Comparison of ENCODE assay signal across 8 cellular contexts in the genomic region with DNA sequence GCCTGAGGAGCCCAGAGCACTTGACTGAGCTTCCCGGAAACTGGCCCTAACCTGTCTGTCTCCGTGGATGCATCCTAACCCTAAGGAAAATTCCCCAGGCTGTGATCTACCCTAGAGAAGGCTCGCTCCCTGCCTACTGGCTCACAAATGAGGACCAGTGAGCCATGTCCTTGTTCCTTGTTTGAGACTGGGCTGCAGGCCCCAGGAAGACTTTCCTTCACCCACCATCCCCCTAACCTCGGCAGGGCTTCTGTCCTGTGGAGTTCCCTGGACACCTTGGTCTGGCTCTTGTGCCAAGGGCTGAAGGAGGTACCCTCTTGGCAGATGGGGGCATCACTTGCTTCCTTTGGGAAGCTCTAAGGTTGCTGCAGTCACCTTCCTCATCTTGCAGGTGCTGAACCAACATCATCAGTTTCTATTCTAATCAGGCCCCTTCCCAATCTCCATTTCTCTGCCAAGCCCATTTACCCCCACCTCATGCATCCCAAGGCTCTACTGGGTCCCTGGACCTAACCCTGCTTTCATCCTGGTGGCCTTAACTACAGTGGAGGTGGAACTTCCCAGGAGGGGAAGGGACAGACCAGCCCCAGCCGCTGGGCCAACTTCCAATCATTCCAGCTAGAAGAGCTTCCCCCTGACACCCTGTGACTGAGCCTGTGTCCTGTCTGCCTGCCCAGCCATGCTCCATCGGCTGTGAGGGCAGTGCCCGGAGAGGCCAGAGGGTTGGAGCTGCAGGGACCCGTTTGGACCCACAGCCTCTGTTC. TPM values are rescaled to one million over a fixed set of nuclear protein-coding genes. Genes with fewer than 3 reads are reported as not detected.
DNase-seq lines count a peak whose midpoint lies in the region; ATAC-seq lines count a peak whose summit lies in the region.

No MANE protein-coding gene starts in this region.

- H3K27ac ChIP-seq in right cardiac atrium (ENCODE audit: low read length): peak overlapping the region; percentile 84
- H3K27ac ChIP-seq in skin epidermis: peak overlapping the region in 18 of 21 experiments; percentile 23 to 93 (median 80)

- peaks cover 6% of the 10 kb centered on the region for H3K4me1 ChIP-seq in right cardiac atrium (ENCODE audit: control insufficient read depth, insufficient read depth, low read length)

- no peaks in the 10 kb centered on the region for H3K9me3 Mint-ChIP-seq in activated T-helper 2 cell treated with anti-CD3 and anti-CD28 coated beads, Interferon-gamma antibody, Interleukin-2, Interleukin-4, amounts not matched to agents 10 μg/mL and 5 μg/mL and 100 μg/mL, durations not matched to agents 14 hours and 24 hours and 36 hours

- peak overlapping the region; percentile 24 for H3K27ac Mint-ChIP-seq in activated T-helper 2 cell treated with anti-CD3 and anti-CD28 coated beads, Interferon-gamma antibody, Interleukin-2, Interleukin-4, amounts not matched to agents 10 μg/mL and 5 μg/mL and 100 μg/mL, durations not matched to agents 14 hours and 24 hours and 36 hours

- 46% methylated on average over 8 of the region's 8 CpGs for WGBS in right cardiac atrium

- intact Hi-C loops in activated T-helper 2 cell treated with anti-CD3 and anti-CD28 coated beads, Interferon-gamma antibody, Interleukin-2, Interleukin-4, amounts not matched to agents 10 μg/mL and 5 μg/mL and 100 μg/mL, durations not matched to agents 14 hours and 24 hours and 36 hours (cut with micrococcal nuclease): no loop called here
- intact Hi-C loops in right cardiac atrium (cut with DNase I): no loop called here

- H3K36me3 ChIP-seq in H7 (replicated peaks; ENCODE audit: control insufficient read depth, insufficient read depth, low read length): peaks cover 24% of the 10 kb centered on the region

- H3K9me3 ChIP-seq in right cardiac atrium (ENCODE audit: control insufficient read depth, low read length): no peaks in the 10 kb centered on the region

- H3K4me3 ChIP-seq in H7 (ENCODE audit: insufficient read depth, low read depth, low read length) (peak overlapping the region; percentile 67), right cardiac atrium (ENCODE audit: low read length) (peak overlapping the region; percentile 66), skin epidermis (peak overlapping the region; percentile 50 to 78 (median 60))

- DNase-seq in H7 (no peak), right cardiac atrium (peak in 1 of 3 donors; percentile 79), midbrain (lab: John Stamatoyannopoulos, UW) (no peak), germinal center (ENCODE audit: low spot score) (no peak), NCI-H187 (lab: John Stamatoyannopoulos, UW) (no peak)
- no peak for DNase-seq in activated T-helper 2 cell treated with anti-CD3 and anti-CD28 coated beads, Interferon-gamma antibody, Interleukin-2, Interleukin-4, amounts not matched to agents 10 μg/mL and 5 μg/mL and 100 μg/mL, durations not matched to agents 14 hours and 24 hours and 36 hours (ENCODE audit: low spot score)

- H3K27me3 Mint-ChIP-seq in activated T-helper 2 cell treated with anti-CD3 and anti-CD28 coated beads, Interferon-gamma antibody, Interleukin-2, Interleukin-4, amounts not matched to agents 10 μg/mL and 5 μg/mL and 100 μg/mL, durations not matched to agents 14 hours and 24 hours and 36 hours (ENCODE audit: low read depth): no peaks in the 10 kb centered on the region

- peaks cover 48% of the 10 kb centered on the region for H3K36me3 Mint-ChIP-seq in activated T-helper 2 cell treated with anti-CD3 and anti-CD28 coated beads, Interferon-gamma antibody, Interleukin-2, Interleukin-4, amounts not matched to agents 10 μg/mL and 5 μg/mL and 100 μg/mL, durations not matched to agents 14 hours and 24 hours and 36 hours (ENCODE audit: low read depth)

- H3K4me1 Mint-ChIP-seq in activated T-helper 2 cell treated with anti-CD3 and anti-CD28 coated beads, Interferon-gamma antibody, Interleukin-2, Interleukin-4, amounts not matched to agents 10 μg/mL and 5 μg/mL and 100 μg/mL, durations not matched to agents 14 hours and 24 hours and 36 hours (ENCODE audit: low read depth): peaks cover 12% of the 10 kb centered on the region

- H3K27me3 ChIP-seq in H7 (ENCODE audit: control insufficient read depth, insufficient read depth, low read length): no peaks in the 10 kb centered on the region
- no peaks in the 10 kb centered on the region for H3K27me3 ChIP-seq in right cardiac atrium (ENCODE audit: control insufficient read depth, insufficient read depth)

- H3K4me3 Mint-ChIP-seq in activated T-helper 2 cell treated with anti-CD3 and anti-CD28 coated beads, Interferon-gamma antibody, Interleukin-2, Interleukin-4, amounts not matched to agents 10 μg/mL and 5 μg/mL and 100 μg/mL, durations not matched to agents 14 hours and 24 hours and 36 hours (ENCODE audit: low read depth): peak overlapping the region; percentile 93

- ATAC-seq in right cardiac atrium (peak; percentile 22 to 24), HG03457 (IDR thresholded peaks at IDR 0.05; ENCODE audit: unreplicated experiment) (no peak)

RNA-seq across cellular contexts. Expression of gene RNF40, which starts 12.4 kb away (rescaled TPM):
- total RNA-seq in H7 (2014; rRNA removed; shearing (Covaris generic)): 72.6 and 72.9 TPM in 2 replicates
- 83.8 and 91.6 TPM in 2 replicates for total RNA-seq in activated T-helper 2 cell treated with anti-CD3 and anti-CD28 coated beads, Interferon-gamma antibody, Interleukin-2, Interleukin-4, amounts not matched to agents 10 μg/mL and 5 μg/mL and 100 μg/mL, durations not matched to agents 14 hours and 24 hours and 36 hours
- 10 to 100 TPM; 46.6 to 64.9 (median 49.8) TPM for total RNA-seq in right cardiac atrium
- polyA plus RNA-seq in right cardiac atrium: 36.1 TPM

RNA-seq across cellular contexts. Expression of gene ZNF629, which starts 12.5 kb away (rescaled TPM):
- 15.1 and 16.0 TPM in 2 replicates for total RNA-seq in H7 (2014; rRNA removed; shearing (Covaris generic))
- total RNA-seq in activated T-helper 2 cell treated with anti-CD3 and anti-CD28 coated beads, Interferon-gamma antibody, Interleukin-2, Interleukin-4, amounts not matched to agents 10 μg/mL and 5 μg/mL and 100 μg/mL, durations not matched to agents 14 hours and 24 hours and 36 hours: 0.78 and 0.82 TPM in 2 replicates
- total RNA-seq in right cardiac atrium: 10 to 100 TPM; 22.9 to 25.1 (median 24.8) TPM
- 15.2 TPM for polyA plus RNA-seq in right cardiac atrium

RNA-seq across cellular contexts. Expression of gene CFAP119, which starts 12.7 kb away (rescaled TPM):
- 1.5 and 2.1 TPM in 2 replicates for total RNA-seq in H7 (2014; rRNA removed; shearing (Covaris generic))
- 2.3 and 2.8 TPM in 2 replicates for total RNA-seq in activated T-helper 2 cell treated with anti-CD3 and anti-CD28 coated beads, Interferon-gamma antibody, Interleukin-2, Interleukin-4, amounts not matched to agents 10 μg/mL and 5 μg/mL and 100 μg/mL, durations not matched to agents 14 hours and 24 hours and 36 hours
- 1 to 10 TPM in 2 of 4 donors, under 1 TPM in 2; 0.51 to 1.5 (median 0.92) TPM for total RNA-seq in right cardiac atrium
- 0.95 TPM for polyA plus RNA-seq in right cardiac atrium

RNA-seq across cellular contexts. Expression of gene PHKG2, which starts 26.3 kb away (rescaled TPM):
- total RNA-seq in H7 (2014; rRNA removed; shearing (Covaris generic)): 27.0 and 32.0 TPM in 2 replicates
- 38.1 and 41.6 TPM in 2 replicates for total RNA-seq in activated T-helper 2 cell treated with anti-CD3 and anti-CD28 coated beads, Interferon-gamma antibody, Interleukin-2, Interleukin-4, amounts not matched to agents 10 μg/mL and 5 μg/mL and 100 μg/mL, durations not matched to agents 14 hours and 24 hours and 36 hours
- 10 to 100 TPM; 17.3 to 22.2 (median 18.7) TPM for total RNA-seq in right cardiac atrium
- polyA plus RNA-seq in right cardiac atrium: 23.6 TPM
